Comparison of ENCODE assay signal across 15 cellular contexts in genomic region chr9:128494743-128495124, GRCh38. TPM values are rescaled to one million over a fixed set of nuclear protein-coding genes. Genes with fewer than 3 reads are reported as not detected.
DNase-seq lines count a peak whose midpoint lies in the region; ATAC-seq and TF ChIP-seq lines count a peak whose summit lies in the region.
"Had no signal": no experiment of that assay in that cellular context is flagged by ENCODE, and none has a peak within 500 bp of the region (broad histone marks: within the 10 kb centered on the region; RNA-seq: fewer than 3 reads in every experiment).

No MANE protein-coding gene starts in this region.

- no peak overlapping the region for H3K4me3 Mint-ChIP-seq in central memory CD8-positive, alpha-beta T cell
- H3K4me3 Mint-ChIP-seq in naive B cell (peak overlapping the region in 2 of 8 donors; percentile 32 to 39), progenitor cell of endocrine pancreas (ENCODE audit: low read depth) (no peak overlapping the region)
- H3K4me3 Mint-ChIP-seq: T-helper 17 cell had no signal

- H3K4me3 ChIP-seq in right atrium auricular region (no peak overlapping the region), lower leg skin (ENCODE audit: low read depth, poor library complexity, severe bottlenecking) (no peak overlapping the region)
- H3K4me3 ChIP-seq: cardiac muscle cell, ovary had no signal

- H3K36me3 ChIP-seq in right atrium auricular region: peaks cover 7% of the 10 kb centered on the region
- H3K36me3 ChIP-seq: ovary had no signal

- TF ChIP-seq POLR2A in lower leg skin (IDR thresholded peaks at IDR 0.05): no peak

- H3K9me3 ChIP-seq in right atrium auricular region: no peaks in the 10 kb centered on the region
- H3K9me3 ChIP-seq: ovary had no signal

- peaks cover 0 to 9% of the 10 kb centered on the region in 2 donors for H3K4me1 ChIP-seq in right atrium auricular region

- peaks cover 25% of the 10 kb centered on the region for H3K36me3 Mint-ChIP-seq in central memory CD8-positive, alpha-beta T cell (ENCODE audit: insufficient read depth)
- peaks cover 0 to 10% of the 10 kb centered on the region in 2 donors for H3K36me3 Mint-ChIP-seq in naive B cell
- peaks cover 11% of the 10 kb centered on the region for H3K36me3 Mint-ChIP-seq in progenitor cell of endocrine pancreas (ENCODE audit: insufficient read depth)

- intact Hi-C loops in cardiac septum (cut with DNase I) (no loop called here), lower leg skin (cut with DNase I; ENCODE audit: low total_unique reads) (no loop called here)

- 43 to 59% methylated on average over 5 of the region's 5 CpGs for WGBS in lower leg skin, 2 donors

- peak; percentile 41 for DNase-seq in cardiac septum (ENCODE audit: low spot score)
- no peak for DNase-seq in right atrium auricular region (ENCODE audit: low spot score)
- DNase-seq in central memory CD8-positive, alpha-beta T cell (ENCODE audit: low spot score in 2 of 2): no peak
- DNase-seq in naive B cell: no peak
- no peak for DNase-seq in lower leg skin (ENCODE audit: low spot score in 2 of 2)
- DNase-seq in progenitor cell of endocrine pancreas (ENCODE audit: low spot score, unreplicated experiment): no peak
- DNase-seq in hepatic stellate cell (ENCODE audit: low spot score): no peak
- DNase-seq: activated CD4-positive, alpha-beta T cell treated with anti-CD3 and anti-CD28 coated beads, Interleukin-2, amount 50 U/mL, for 48 hours; activated T-cell treated with anti-CD3 and anti-CD28 coated beads for 4 hours; NCI-H446 treated with DMSO at 0.1 percent for 48 hours; NK-92 treated with Interleukin-12 subunit alpha and Interleukin-12 subunit beta, amount 100 ng/mL, for 24 hours; T-helper 17 cell had no signal

- no peaks in the 10 kb centered on the region for H3K9me3 Mint-ChIP-seq in central memory CD8-positive, alpha-beta T cell
- H3K9me3 Mint-ChIP-seq in naive B cell (no peaks in the 10 kb centered on the region), progenitor cell of endocrine pancreas (ENCODE audit: low read depth) (no peaks in the 10 kb centered on the region)

- no peaks in the 10 kb centered on the region for H3K4me1 Mint-ChIP-seq in central memory CD8-positive, alpha-beta T cell
- H3K4me1 Mint-ChIP-seq in naive B cell (peaks cover 10 to 14% (median 11%) of the 10 kb centered on the region in 3 donors), progenitor cell of endocrine pancreas (ENCODE audit: low read depth) (no peaks in the 10 kb centered on the region)

- H3K27ac ChIP-seq in right atrium auricular region: no peak overlapping the region
- H3K27ac ChIP-seq: cardiac muscle cell, ovary had no signal

- TF ChIP-seq CTCF in right atrium auricular region (IDR thresholded peaks at IDR 0.05): no peak
- TF ChIP-seq CTCF in lower leg skin (IDR thresholded peaks at IDR 0.05): no peak
- no peak for TF ChIP-seq CTCF in progenitor cell of endocrine pancreas (IDR thresholded peaks at IDR 0.05; ENCODE audit: unreplicated experiment)

- no peaks in the 10 kb centered on the region for H3K27me3 Mint-ChIP-seq in central memory CD8-positive, alpha-beta T cell
- H3K27me3 Mint-ChIP-seq in naive B cell (no peaks in the 10 kb centered on the region), progenitor cell of endocrine pancreas (no peaks in the 10 kb centered on the region)
- H3K27me3 Mint-ChIP-seq: T-helper 17 cell had no signal

- no peaks in the 10 kb centered on the region for H3K27me3 ChIP-seq in right atrium auricular region
- H3K27me3 ChIP-seq: cardiac muscle cell, ovary had no signal

- ATAC-seq in central memory CD8-positive, alpha-beta T cell (replicated peaks; ENCODE audit: extremely low read depth, poor library complexity, severe bottlenecking): no peak
- no peak for ATAC-seq in naive B cell (ENCODE audit: low read depth in 2 of 2)
- ATAC-seq: Panc1, T-helper 17 cell had no signal

- H3K27ac Mint-ChIP-seq in central memory CD8-positive, alpha-beta T cell (ENCODE audit: low read depth): peak overlapping the region; percentile 35
- peak overlapping the region in 5 of 6 donors; percentile 30 to 69 (median 43) for H3K27ac Mint-ChIP-seq in naive B cell
- no peak overlapping the region for H3K27ac Mint-ChIP-seq in progenitor cell of endocrine pancreas
- H3K27ac Mint-ChIP-seq: T-helper 17 cell had no signal

RNA-seq across cellular contexts. Expression of gene GLE1, which starts 9.8 kb away (rescaled TPM):
- total RNA-seq in cardiac septum (20.2 TPM), right atrium auricular region (10 to 100 TPM; 14.4 to 18.1 TPM), lower leg skin (10 to 100 TPM; 28.6 to 44.3 (median 30.8) TPM), progenitor cell of endocrine pancreas (19.0 and 19.6 TPM in 2 replicates)
- polyA plus RNA-seq in naive B cell (ENCODE audit: low read depth in 6 of 6): 10 to 100 TPM; 18.8 to 34.3 (median 28.5) TPM

RNA-seq across cellular contexts. Expression of gene ODF2, which starts 38.9 kb away (rescaled TPM):
- total RNA-seq in cardiac septum: 20.8 TPM
- 10 to 100 TPM in 1 of 2 donors, 1 to 10 TPM in 1; 9.7 to 12.1 TPM for total RNA-seq in right atrium auricular region
- polyA plus RNA-seq in naive B cell (ENCODE audit: low read depth in 6 of 6): 10 to 100 TPM; 11.2 to 29.9 (median 18.4) TPM
- 10 to 100 TPM; 15.0 to 22.1 (median 18.0) TPM for total RNA-seq in lower leg skin
- total RNA-seq in progenitor cell of endocrine pancreas: 38.6 and 45.0 TPM in 2 replicates

RNA-seq across cellular contexts. Expression of gene SPTAN1, which starts 57.7 kb away (rescaled TPM):
- total RNA-seq in cardiac septum (380 TPM), right atrium auricular region (100 to 1,000 TPM; 233 to 270 TPM), lower leg skin (100 to 1,000 TPM; 223 to 331 (median 293) TPM), progenitor cell of endocrine pancreas (448 and 450 TPM in 2 replicates)
- polyA plus RNA-seq in naive B cell (ENCODE audit: low read depth in 6 of 6): 10 to 100 TPM in 5 of 6 donors, 1 to 10 TPM in 1; 2.3 to 72.4 (median 31.4) TPM
